Comparison of ENCODE assay signal across 8 cellular contexts in the genomic region with DNA sequence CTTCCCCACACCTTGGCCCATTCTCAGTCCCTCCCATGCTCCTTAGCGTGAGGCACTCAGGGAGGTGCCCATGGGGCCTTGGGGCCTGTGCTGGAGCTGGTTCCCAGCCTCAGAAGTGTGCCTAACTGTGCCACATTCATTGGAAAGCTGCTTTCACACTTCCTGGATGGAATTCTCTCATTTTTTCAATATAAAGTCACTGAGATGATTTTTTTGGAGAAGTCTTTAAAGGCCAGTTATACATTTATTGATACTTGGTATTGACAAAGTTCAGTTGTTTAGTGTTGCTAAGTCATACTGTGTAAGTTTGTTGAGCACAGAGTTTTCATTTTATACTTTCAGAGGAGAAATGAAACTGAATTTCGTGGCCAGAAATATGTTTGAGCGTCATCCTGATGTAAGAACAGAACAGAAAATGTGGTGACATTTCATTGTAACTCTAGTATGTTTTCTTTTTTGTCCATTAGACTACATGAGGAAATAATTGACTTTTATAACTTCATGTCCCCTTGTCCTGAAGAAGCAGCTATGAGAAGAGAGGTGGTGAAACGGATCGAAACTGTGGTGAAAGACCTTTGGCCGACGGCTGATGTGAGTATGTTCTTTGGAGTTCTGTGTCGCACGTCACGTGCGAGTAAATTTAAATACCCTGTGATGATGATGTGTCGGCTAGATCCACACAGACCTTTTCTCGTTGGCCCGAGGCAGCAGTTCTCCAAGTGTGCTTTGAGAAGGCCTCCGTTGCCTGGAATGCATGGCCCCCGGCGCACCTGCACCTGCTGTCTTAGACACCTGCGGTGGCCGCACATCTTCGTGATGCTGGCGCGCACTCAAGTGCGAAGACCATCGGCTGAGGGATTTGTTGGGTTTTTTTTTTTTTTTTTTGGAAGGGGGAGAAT. TPM values are rescaled to one million over a fixed set of nuclear protein-coding genes. Genes with fewer than 3 reads are reported as not detected.
DNase-seq lines count a peak whose midpoint lies in the region; ATAC-seq, FAIRE-seq and TF ChIP-seq lines count a peak whose summit lies in the region.

No MANE protein-coding gene starts in this region.

- H2AFZ ChIP-seq in neuronal stem cell (ENCODE audit: low read length): no peak overlapping the region

- FAIRE-seq in GM12891 (lab: Jason Lieb, UNC): peak; percentile 81

- H3K4me1 Mint-ChIP-seq in central memory CD8-positive, alpha-beta T cell: peaks cover 40% of the 10 kb centered on the region

- H3K27me3 Mint-ChIP-seq in central memory CD8-positive, alpha-beta T cell: no peaks in the 10 kb centered on the region

- peaks cover 25% of the 10 kb centered on the region for H3K79me1 ChIP-seq in neuronal stem cell (ENCODE audit: low read depth, low read length)

- peaks cover 30% of the 10 kb centered on the region for H3K36me3 Mint-ChIP-seq in central memory CD8-positive, alpha-beta T cell (ENCODE audit: insufficient read depth)

- no peak overlapping the region for H2BK15ac ChIP-seq in neuronal stem cell (ENCODE audit: low read length)

- H3K27ac ChIP-seq in neuronal stem cell (replicated peaks; ENCODE audit: low read length): no peak overlapping the region
- no peak overlapping the region for H3K27ac ChIP-seq in gastroesophageal sphincter
- no peak overlapping the region for H3K27ac ChIP-seq in colonic mucosa

- H3K4me3 Mint-ChIP-seq in central memory CD8-positive, alpha-beta T cell: no peak overlapping the region

- no peak overlapping the region for H2BK120ac ChIP-seq in neuronal stem cell (ENCODE audit: low read depth, low read length)

- H3K27ac Mint-ChIP-seq in central memory CD8-positive, alpha-beta T cell (ENCODE audit: low read depth): peak overlapping the region; percentile 68

- no peaks in the 10 kb centered on the region for H3K9me3 ChIP-seq in neuronal stem cell (replicated peaks in 1 of 2; ENCODE audit: control insufficient read depth in 2 of 2, insufficient read depth in 1 of 2, low read depth in 1 of 2, low read length in 2 of 2)
- no peaks in the 10 kb centered on the region for H3K9me3 ChIP-seq in gastroesophageal sphincter
- H3K9me3 ChIP-seq in colonic mucosa: no peaks in the 10 kb centered on the region

- TF ChIP-seq EP300 in gastroesophageal sphincter (IDR thresholded peaks at IDR 0.05): no peak

- H3K4ac ChIP-seq in neuronal stem cell (ENCODE audit: low read length): no peak overlapping the region

- no peak overlapping the region for H2AK5ac ChIP-seq in neuronal stem cell (ENCODE audit: low read depth, low read length)

- ATAC-seq in GM19455 (IDR thresholded peaks at IDR 0.05; ENCODE audit: unreplicated experiment) (peak; percentile 88), HG03159 (IDR thresholded peaks at IDR 0.05; ENCODE audit: unreplicated experiment) (peak; percentile 74), gastroesophageal sphincter (no peak)
- ATAC-seq in central memory CD8-positive, alpha-beta T cell (replicated peaks; ENCODE audit: extremely low read depth, poor library complexity, severe bottlenecking): no peak

- H3K4me3 ChIP-seq in neuronal stem cell (ENCODE audit: low read length in 2 of 2) (no peak overlapping the region), gastroesophageal sphincter (no peak overlapping the region), colonic mucosa (no peak overlapping the region)

- H4K91ac ChIP-seq in neuronal stem cell (ENCODE audit: low read depth, low read length, poor library complexity): no peak overlapping the region

- TF ChIP-seq POLR2A in GM12891 (IDR thresholded peaks at IDR 0.05; ENCODE audit: low read depth, low read length) (no peak), gastroesophageal sphincter (IDR thresholded peaks at IDR 0.05) (no peak)

- TF ChIP-seq CTCF in gastroesophageal sphincter (IDR thresholded peaks at IDR 0.05) (no peak), colonic mucosa (IDR thresholded peaks at IDR 0.05) (no peak)

- intact Hi-C loops in colonic mucosa (cut with DNase I): no loop called here

- H3K9me3 Mint-ChIP-seq in central memory CD8-positive, alpha-beta T cell: no peaks in the 10 kb centered on the region

- H3K14ac ChIP-seq in neuronal stem cell (ENCODE audit: low read length): no peak overlapping the region

- H3K4me1 ChIP-seq in neuronal stem cell (ENCODE audit: control insufficient read depth in 2 of 2, insufficient read depth in 1 of 2, low read depth in 1 of 2, low read length in 2 of 2): no peaks in the 10 kb centered on the region
- H3K4me1 ChIP-seq in gastroesophageal sphincter: peaks cover 7 to 49% (median 17%) of the 10 kb centered on the region in 3 donors
- H3K4me1 ChIP-seq in colonic mucosa: peaks cover 4% of the 10 kb centered on the region

- H3K36me3 ChIP-seq in neuronal stem cell (replicated peaks in 1 of 2; ENCODE audit: control insufficient read depth in 2 of 2, insufficient read depth in 2 of 2, low read length in 2 of 2) (peaks cover 24 to 72% of the 10 kb centered on the region in 2 donors), gastroesophageal sphincter (peaks cover 0 to 51% of the 10 kb centered on the region in 2 donors), colonic mucosa (no peaks in the 10 kb centered on the region)

- H4K8ac ChIP-seq in neuronal stem cell (ENCODE audit: low read depth, low read length): no peak overlapping the region

- H2BK5ac ChIP-seq in neuronal stem cell (ENCODE audit: low read length): no peak overlapping the region

- H3K27me3 ChIP-seq in neuronal stem cell (ENCODE audit: control insufficient read depth in 3 of 3, insufficient read depth in 3 of 3, low read depth in 1 of 3, low read length in 3 of 3) (no peaks in the 10 kb centered on the region), gastroesophageal sphincter (no peaks in the 10 kb centered on the region), colonic mucosa (no peaks in the 10 kb centered on the region)

- H3K9ac ChIP-seq in neuronal stem cell (ENCODE audit: low read depth, low read length, poor library complexity): no peak overlapping the region
- no peak overlapping the region for H3K9ac ChIP-seq in colonic mucosa (ENCODE audit: low read depth in 2 of 2, low read length in 2 of 2)

- no CpG with 5 or more reads among the region's 24 CpGs for WGBS in neuronal stem cell (ENCODE audit: extremely low coverage in 2 of 2, insufficient read length in 2 of 2, insufficient replicate concordance in 1 of 2), 2 donors
- WGBS in gastroesophageal sphincter (ENCODE audit: low coverage in 1 of 2), 2 donors: 80 to 92% methylated on average over 2 to 23 of the region's 24 CpGs

- H3K23ac ChIP-seq in neuronal stem cell (ENCODE audit: low read depth, low read length, poor library complexity): no peak overlapping the region

- no peak overlapping the region for H3K4me2 ChIP-seq in neuronal stem cell (ENCODE audit: insufficient read depth, low read length, poor library complexity, severe bottlenecking)

- DNase-seq in GM12891 (ENCODE audit: insufficient read length, low spot score) (no peak), KG1 (lab: John Stamatoyannopoulos, UW) (no peak), neuronal stem cell (ENCODE audit: low spot score) (no peak), colonic mucosa (no peak)
- DNase-seq in central memory CD8-positive, alpha-beta T cell (ENCODE audit: low spot score in 2 of 2): no peak

- H2BK12ac ChIP-seq in neuronal stem cell (ENCODE audit: low read length): no peak overlapping the region

- H3K18ac ChIP-seq in neuronal stem cell (ENCODE audit: low read length): no peak overlapping the region

TF ChIP-seq in GM12891, 5 proteins besides CTCF, POLR2A, EP300 and RAD21:
- TF ChIP-seq POU2F2 (IDR thresholded peaks at IDR 0.05; ENCODE audit: low read depth, low read length) (peak; percentile 59; the same call in 1 of the 2 replicates), TAF1 (IDR thresholded peaks at IDR 0.05; ENCODE audit: low read depth, low read length) (no peak), SPI1 (IDR thresholded peaks at IDR 0.05; ENCODE audit: low read depth, low read length) (peak; percentile 92), POLR2AphosphoS5 (IDR thresholded peaks at IDR 0.05; ENCODE audit: low read depth, low read length) (peak; percentile 53; the same call in 1 of the 2 replicates), PAX5 (IDR thresholded peaks at IDR 0.05; ENCODE audit: insufficient read depth, low read length, severe bottlenecking) (no peak)

RNA-seq across cellular contexts. Expression of gene TENT4A, which starts 24.1 kb away (rescaled TPM):
- 12.5 TPM for polyA plus RNA-seq in GM12891 (2012; ENCODE audit: low read depth, missing spikeins)
- 27.1 TPM for polyA plus RNA-seq in neuronal stem cell (2013, experiment 1 of 2)
- 25.7 TPM for polyA plus RNA-seq in neuronal stem cell (2013, experiment 2 of 2)
- total RNA-seq in gastroesophageal sphincter: 10 to 100 TPM; 15.8 to 21.3 (median 17.3) TPM
- total RNA-seq in colonic mucosa: 10 to 100 TPM; 17.1 to 21.9 TPM

Comparison
In these comparisons a context has a peak if more than half of its experiments do, and no peak if none do; other contexts are left out.
1. ATAC-seq: peak in GM19455 (single experiment) and HG03159 (single experiment); none in central memory CD8-positive, alpha-beta T cell (single experiment) and gastroesophageal sphincter (single experiment).